Comparison of ENCODE assay signal across 10 cellular contexts in the genomic region with DNA sequence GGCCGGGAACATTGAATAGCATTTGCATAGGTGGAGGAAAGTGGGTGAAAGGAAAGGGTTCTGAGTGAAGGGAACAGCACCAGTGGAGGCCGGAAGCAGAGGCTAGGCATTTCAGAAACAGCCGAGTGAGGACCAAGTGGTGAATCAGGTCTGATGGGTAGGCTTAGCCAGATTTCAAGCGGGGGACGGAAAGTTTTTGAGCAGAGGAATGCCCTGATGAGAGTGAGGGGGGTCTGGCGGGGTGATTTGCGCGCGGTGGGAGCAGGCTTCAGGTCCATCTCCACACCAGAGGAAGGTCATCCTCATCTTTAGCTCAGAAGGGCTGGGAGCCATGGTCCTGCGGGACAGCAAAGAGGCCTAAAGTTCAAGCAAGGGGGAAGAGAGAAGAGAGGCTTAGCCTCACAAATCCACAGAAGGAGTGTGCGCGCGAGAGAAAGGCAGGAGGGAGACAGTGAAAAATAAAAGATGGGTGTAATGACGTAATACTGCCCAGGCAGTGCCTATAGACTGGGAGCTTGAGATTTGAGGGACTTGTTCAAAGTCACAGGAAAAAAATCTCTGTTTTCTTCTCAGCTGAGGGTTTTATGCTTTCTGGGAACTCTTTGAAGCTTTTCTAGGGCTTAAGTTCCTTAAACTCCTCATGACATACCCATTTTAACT. TPM values are rescaled to one million over a fixed set of nuclear protein-coding genes. Genes with fewer than 3 reads are reported as not detected.
DNase-seq lines count a peak whose midpoint lies in the region; ATAC-seq, FAIRE-seq and TF ChIP-seq lines count a peak whose summit lies in the region.
"Had no signal": no experiment of that assay in that cellular context is flagged by ENCODE, and none has a peak within 500 bp of the region (broad histone marks: within the 10 kb centered on the region; RNA-seq: fewer than 3 reads in every experiment).

No MANE protein-coding gene starts in this region.

- peaks cover 71% of the 10 kb centered on the region for H3K27me3 Mint-ChIP-seq in central memory CD8-positive, alpha-beta T cell
- peaks cover 30% of the 10 kb centered on the region for H3K27me3 Mint-ChIP-seq in memory B cell

- peak; percentile 53 for DNase-seq in activated effector memory CD4-positive, alpha-beta T cell treated with anti-CD3 and anti-CD28 coated beads, Interleukin-2, amount 50 U/mL, for 16 hours
- no peak for DNase-seq in activated effector memory CD4-positive, alpha-beta T cell treated with Interleukin-2 at 50 U/mL for 16 hours
- DNase-seq in central memory CD8-positive, alpha-beta T cell (ENCODE audit: low spot score in 2 of 2) = no peak
- DNase-seq in memory B cell (ENCODE audit: low spot score in 2 of 2) (no peak), testis (no peak), RCC 7860 (ENCODE audit: low spot score) (no peak), GM12891 (ENCODE audit: insufficient read length, low spot score) (no peak), GOT3 (lab: John Stamatoyannopoulos, UW) (no peak)

- H3K27me3 ChIP-seq in testis = no peaks in the 10 kb centered on the region

- 49 to 54% methylated on average over 14 of the region's 14 CpGs for WGBS in testis, 2 donors

- no peaks in the 10 kb centered on the region for H3K36me3 ChIP-seq in testis (ENCODE audit: low read depth, missing control alignments)

- peaks cover 2% of the 10 kb centered on the region for H3K36me3 Mint-ChIP-seq in central memory CD8-positive, alpha-beta T cell (ENCODE audit: insufficient read depth)
- H3K36me3 Mint-ChIP-seq in memory B cell = peaks cover 8% of the 10 kb centered on the region

- H3K4me1 ChIP-seq in testis = peaks cover 17% of the 10 kb centered on the region

- no peak for TF ChIP-seq POLR2A in testis (IDR thresholded peaks at IDR 0.05)
- TF ChIP-seq POLR2A in GM12891 (IDR thresholded peaks at IDR 0.05; ENCODE audit: low read depth, low read length) = no peak

- FAIRE-seq in RCC 7860 (lab: Jason Lieb, UNC) (no peak), GM12891 (lab: Jason Lieb, UNC) (no peak)
- FAIRE-seq: endometrium had no signal

- intact Hi-C loops in testis (cut with DNase I; ENCODE audit: low total_unique reads) = no loop called here

- TF ChIP-seq CTCF in testis (IDR thresholded peaks at IDR 0.05) = no peak

- H3K27ac ChIP-seq in testis = no peak overlapping the region

- no peak for ATAC-seq in central memory CD8-positive, alpha-beta T cell (replicated peaks; ENCODE audit: extremely low read depth, poor library complexity, severe bottlenecking)
- ATAC-seq in memory B cell (ENCODE audit: low read depth) = no peak

- peaks cover 14% of the 10 kb centered on the region for H3K4me1 Mint-ChIP-seq in central memory CD8-positive, alpha-beta T cell
- peaks cover 17% of the 10 kb centered on the region for H3K4me1 Mint-ChIP-seq in memory B cell

- H3K4me3 ChIP-seq in testis = peak overlapping the region; percentile 58 to 71

- H3K27ac Mint-ChIP-seq in central memory CD8-positive, alpha-beta T cell (ENCODE audit: low read depth) = no peak overlapping the region
- H3K27ac Mint-ChIP-seq in memory B cell = no peak overlapping the region

- H3K4me3 Mint-ChIP-seq in central memory CD8-positive, alpha-beta T cell = peak overlapping the region; percentile 0
- H3K4me3 Mint-ChIP-seq in memory B cell = peak overlapping the region; percentile 67

- no peaks in the 10 kb centered on the region for H3K9me3 ChIP-seq in testis

- no peaks in the 10 kb centered on the region for H3K9me3 Mint-ChIP-seq in central memory CD8-positive, alpha-beta T cell
- peaks cover 7% of the 10 kb centered on the region for H3K9me3 Mint-ChIP-seq in memory B cell

TF ChIP-seq in GM12891, 5 proteins besides CTCF, POLR2A, EP300 and RAD21:
- no peak for TF ChIP-seq TAF1 (IDR thresholded peaks at IDR 0.05; ENCODE audit: low read depth, low read length)
- TF ChIP-seq PAX5 (IDR thresholded peaks at IDR 0.05; ENCODE audit: insufficient read depth, low read length, severe bottlenecking) = no peak
- no peak for TF ChIP-seq POLR2AphosphoS5 (IDR thresholded peaks at IDR 0.05; ENCODE audit: low read depth, low read length)
- no peak for TF ChIP-seq POU2F2 (IDR thresholded peaks at IDR 0.05; ENCODE audit: low read depth, low read length)
- no peak for TF ChIP-seq SPI1 (IDR thresholded peaks at IDR 0.05; ENCODE audit: low read depth, low read length)

RNA-seq across cellular contexts. Expression of gene DENND2A, which starts 1.0 kb away (rescaled TPM):
- 1 to 10 TPM; 4.1 to 5.5 TPM for total RNA-seq in testis
- polyA plus RNA-seq in testis (ENCODE audit: insufficient read depth, low read depth, low replicate concordance) = 8.5 TPM
- not detected for polyA plus RNA-seq in GM12891 (2012; ENCODE audit: low read depth, missing spikeins)
- total RNA-seq: activated CD8-positive, alpha-beta memory T cell treated with anti-CD3 and anti-CD28 coated beads for 36 hours had no signal

RNA-seq across cellular contexts. Expression of gene ADCK2, which starts 31.1 kb away (rescaled TPM):
- 10 to 100 TPM; 20.4 to 21.2 TPM for total RNA-seq in testis
- 12.9 TPM for polyA plus RNA-seq in testis (ENCODE audit: insufficient read depth, low read depth, low replicate concordance)
- polyA plus RNA-seq in GM12891 (2012; ENCODE audit: low read depth, missing spikeins) = 11.0 TPM

RNA-seq across cellular contexts. Expression of gene NDUFB2, which starts 54.8 kb away (rescaled TPM):
- 100 to 1,000 TPM; 187 to 292 TPM for total RNA-seq in testis
- polyA plus RNA-seq in testis (ENCODE audit: insufficient read depth, low read depth, low replicate concordance) = 180 TPM
- 271 TPM for polyA plus RNA-seq in GM12891 (2012; ENCODE audit: low read depth, missing spikeins)
